In genomic region chr4:77240469-77241066, GRCh38 we compare ENCODE assay signal across 8 cellular contexts.
A peak's percentile ranks its signal among the peaks of the same experiment; 100 is the strongest.
DNase-seq lines count a peak whose midpoint lies in the region; ATAC-seq and TF ChIP-seq lines count a peak whose summit lies in the region.

No MANE protein-coding gene starts in this region.

- TF ChIP-seq CTCF in NB4 (IDR thresholded peaks at IDR 0.05; ENCODE audit: low read depth, low read length) (peak; percentile 75), astrocyte of the cerebellum (IDR thresholded peaks at IDR 0.05; ENCODE audit: low read depth, low read length, missing control alignments) (peak; percentile 74)

- no peaks in the 10 kb centered on the region for H3K27me3 ChIP-seq in H7 (ENCODE audit: control insufficient read depth, insufficient read depth, low read length)

- H3K4me3 Mint-ChIP-seq in T-helper 2 cell treated with Interferon-gamma antibody and Interleukin-4, amounts not matched to agents 5 μg/mL and 100 μg/mL, for 36 hours, result no peak overlapping the region

- no peaks in the 10 kb centered on the region for H3K36me3 ChIP-seq in H7 (replicated peaks; ENCODE audit: control insufficient read depth, insufficient read depth, low read length)

- H3K4me3 ChIP-seq in H7 (ENCODE audit: insufficient read depth, low read depth, low read length), result no peak overlapping the region
- no peak overlapping the region for H3K4me3 ChIP-seq in NB4 (ENCODE audit: low read depth, low read length)
- no peak overlapping the region for H3K4me3 ChIP-seq in astrocyte of the cerebellum (ENCODE audit: low read depth, low read length)

- peaks cover 2% of the 10 kb centered on the region for H3K4me1 Mint-ChIP-seq in T-helper 2 cell treated with Interferon-gamma antibody and Interleukin-4, amounts not matched to agents 5 μg/mL and 100 μg/mL, for 36 hours (ENCODE audit: low read depth)

- no peaks in the 10 kb centered on the region for H3K9me3 Mint-ChIP-seq in T-helper 2 cell treated with Interferon-gamma antibody and Interleukin-4, amounts not matched to agents 5 μg/mL and 100 μg/mL, for 36 hours

- in situ Hi-C loops in astrocyte of the cerebellum (cut with HindIII; ENCODE audit: low sequenced_read_pairs), result no loop called here

- H3K27ac Mint-ChIP-seq in T-helper 2 cell treated with Interferon-gamma antibody and Interleukin-4, amounts not matched to agents 5 μg/mL and 100 μg/mL, for 36 hours, result no peak overlapping the region

- no peak for ATAC-seq in GM18873 (IDR thresholded peaks at IDR 0.05; ENCODE audit: low FRiP score, unreplicated experiment)

- peaks cover 6% of the 10 kb centered on the region for H3K27me3 Mint-ChIP-seq in T-helper 2 cell treated with Interferon-gamma antibody and Interleukin-4, amounts not matched to agents 5 μg/mL and 100 μg/mL, for 36 hours (ENCODE audit: low read depth)

- no peak for TF ChIP-seq POLR2A in NB4 (IDR thresholded peaks at IDR 0.05; ENCODE audit: extremely low read depth, insufficient read length)

- no peaks in the 10 kb centered on the region for H3K36me3 Mint-ChIP-seq in T-helper 2 cell treated with Interferon-gamma antibody and Interleukin-4, amounts not matched to agents 5 μg/mL and 100 μg/mL, for 36 hours (ENCODE audit: low read depth)

- peak; percentile 11 for DNase-seq in GF-D8 (lab: John Stamatoyannopoulos, UW)
- DNase-seq in H7, result peak; percentile 71
- peak; percentile 61 for DNase-seq in NB4 (ENCODE audit: low read depth)
- DNase-seq in T-helper 2 cell treated with Interferon-gamma antibody and Interleukin-4, amounts not matched to agents 5 μg/mL and 100 μg/mL, for 36 hours (ENCODE audit: low spot score), result peak; percentile 23
- peak; percentile 24 for DNase-seq in astrocyte of the cerebellum (ENCODE audit: low read depth)
- peak; percentile 56 for DNase-seq in iPS DF 4.7 (ENCODE audit: extremely low read depth, low spot score)
- peak; percentile 77 for DNase-seq in stimulated activated CD4-positive, alpha-beta T cell treated with anti-CD3 and anti-CD28 coated beads, Interleukin-15, amount 100 ng/mL, for 24 hours

Comparison
In these comparisons a context has a peak if more than half of its experiments do, and no peak if none do; other contexts are left out.
1. DNase-seq: peak in every context shown above with its lines; median percentile 77 in stimulated activated CD4-positive, alpha-beta T cell treated with anti-CD3 and anti-CD28 coated beads, Interleukin-15, amount 100 ng/mL, for 24 hours; 71 in H7; 61 in NB4; 56 in iPS DF 4.7; 24 in astrocyte of the cerebellum; 23 in T-helper 2 cell treated with Interferon-gamma antibody and Interleukin-4, amounts not matched to agents 5 μg/mL and 100 μg/mL, for 36 hours; 11 in GF-D8.